In the genomic region with DNA sequence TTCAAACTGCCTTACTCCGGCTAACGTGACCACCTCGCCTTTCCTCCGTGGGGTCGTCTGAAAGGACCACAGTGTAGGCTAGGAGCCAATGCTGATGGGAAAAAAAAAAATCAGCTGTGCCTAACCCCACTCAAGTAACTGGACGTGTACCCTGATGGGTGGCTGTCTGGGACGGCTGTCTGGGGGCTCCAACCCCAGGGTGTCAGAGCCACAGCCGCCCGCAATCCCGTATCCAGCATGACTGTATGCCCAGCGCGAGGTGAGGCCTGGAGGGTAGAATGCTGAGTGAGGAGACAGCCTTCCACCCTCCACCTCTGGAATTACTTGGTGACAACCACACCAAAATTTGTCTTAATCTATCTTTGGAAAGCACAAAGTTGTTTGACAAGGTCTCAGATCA, we compare ENCODE assay signal across 15 cellular contexts. TPM values are rescaled to one million over a fixed set of nuclear protein-coding genes. Genes with fewer than 3 reads are reported as not detected.
A peak's percentile ranks its signal among the peaks of the same experiment; 100 is the strongest.
DNase-seq lines count a peak whose midpoint lies in the region; ATAC-seq and TF ChIP-seq lines count a peak whose summit lies in the region.
"Had no signal": no experiment of that assay in that cellular context is flagged by ENCODE, and none has a peak within 500 bp of the region (broad histone marks: within the 10 kb centered on the region; RNA-seq: fewer than 3 reads in every experiment).

No MANE protein-coding gene starts in this region.

- H3K9me3 Mint-ChIP-seq in activated CD4-positive, alpha-beta T cell treated with anti-CD3 and anti-CD28 coated beads, Interleukin-2, amount 10 ng/mL, durations not matched to agents 24 days and 14 days = no peaks in the 10 kb centered on the region

- peak overlapping the region; percentile 18 for H3K27ac Mint-ChIP-seq in activated CD4-positive, alpha-beta T cell treated with anti-CD3 and anti-CD28 coated beads, Interleukin-2, amount 10 ng/mL, durations not matched to agents 24 days and 14 days
- peak overlapping the region; percentile 93 for H3K27ac Mint-ChIP-seq in T-helper 17 cell

- DNase-seq in activated CD4-positive, alpha-beta T cell treated with anti-CD3 and anti-CD28 coated beads, Interleukin-2, amount 10 ng/mL, durations not matched to agents 24 days and 14 days = no peak
- DNase-seq in activated CD4-positive, alpha-beta T cell treated with anti-CD3 and anti-CD28 coated beads, Interleukin-2, amount 50 U/mL, for 48 hours = no peak
- DNase-seq in T-helper 17 cell (no peak), esophagus squamous epithelium (lab: John Stamatoyannopoulos, UW) (no peak), H7 (no peak), GM20000 (ENCODE audit: low spot score) (no peak)
- DNase-seq in stimulated activated CD4-positive, alpha-beta T cell treated with anti-CD3 and anti-CD28 coated beads, Interleukin-4, amount 100 ng/mL, for 1 hour = no peak
- DNase-seq: left ventricle myocardium superior, SJCRH30, uterus had no signal

- H3K27me3 Mint-ChIP-seq in activated CD4-positive, alpha-beta T cell treated with anti-CD3 and anti-CD28 coated beads, Interleukin-2, amount 10 ng/mL, durations not matched to agents 24 days and 14 days = no peaks in the 10 kb centered on the region
- H3K27me3 Mint-ChIP-seq in T-helper 17 cell = no peaks in the 10 kb centered on the region

- TF ChIP-seq CTCF in esophagus squamous epithelium (IDR thresholded peaks at IDR 0.05) (no peak), GM20000 (IDR thresholded peaks at IDR 0.05; ENCODE audit: extremely low read depth, missing control alignments) (no peak)

- peaks cover 57% of the 10 kb centered on the region for H3K4me1 Mint-ChIP-seq in activated CD4-positive, alpha-beta T cell treated with anti-CD3 and anti-CD28 coated beads, Interleukin-2, amount 10 ng/mL, durations not matched to agents 24 days and 14 days
- peaks cover 52% of the 10 kb centered on the region for H3K4me1 Mint-ChIP-seq in T-helper 17 cell

- H3K36me3 ChIP-seq in esophagus squamous epithelium (peaks cover 0 to 51% (median 6%) of the 10 kb centered on the region in 3 donors), skeletal muscle tissue (ENCODE audit: control insufficient read depth in 3 of 3, insufficient read depth in 3 of 3, low read length in 3 of 3) (peaks cover 5 to 19% (median 10%) of the 10 kb centered on the region in 3 donors), H7 (replicated peaks; ENCODE audit: control insufficient read depth, insufficient read depth, low read length) (peaks cover 22% of the 10 kb centered on the region)
- H3K36me3 ChIP-seq: uterus had no signal

- H3K4me1 ChIP-seq in esophagus squamous epithelium (peaks cover 44 to 89% (median 65%) of the 10 kb centered on the region in 3 donors), skeletal muscle tissue (ENCODE audit: control insufficient read depth in 3 of 3, insufficient read depth in 3 of 3, low read length in 3 of 3) (peaks cover 66 to 78% (median 70%) of the 10 kb centered on the region in 3 donors)

- peaks cover 60% of the 10 kb centered on the region for H3K36me3 Mint-ChIP-seq in activated CD4-positive, alpha-beta T cell treated with anti-CD3 and anti-CD28 coated beads, Interleukin-2, amount 10 ng/mL, durations not matched to agents 24 days and 14 days (ENCODE audit: low read depth)
- peaks cover 5% of the 10 kb centered on the region for H3K36me3 Mint-ChIP-seq in T-helper 17 cell (ENCODE audit: low read depth)

- H3K9me3 ChIP-seq in T-helper 17 cell (ENCODE audit: control insufficient read depth, low read length, poor library complexity, severe bottlenecking) = no peaks in the 10 kb centered on the region
- H3K9me3 ChIP-seq in esophagus squamous epithelium = no peaks in the 10 kb centered on the region
- H3K9me3 ChIP-seq in skeletal muscle tissue (ENCODE audit: control insufficient read depth in 3 of 3, low read length in 3 of 3) = no peaks in the 10 kb centered on the region
- H3K9me3 ChIP-seq: SJCRH30, uterus had no signal

- no peak for TF ChIP-seq POLR2A in esophagus squamous epithelium (IDR thresholded peaks at IDR 0.05)

- H3K27ac ChIP-seq in esophagus squamous epithelium (peak overlapping the region in 3 of 4 donors; percentile 41 to 100 (median 100)), skeletal muscle tissue (ENCODE audit: low read depth, low read length) (peak overlapping the region; percentile 34)
- H3K27ac ChIP-seq: SJCRH30 had no signal

- 85 to 91% methylated on average over 9 to 12 of the region's 12 CpGs for WGBS in esophagus squamous epithelium, 2 donors

- H3K27me3 ChIP-seq in esophagus squamous epithelium (no peaks in the 10 kb centered on the region), skeletal muscle tissue (ENCODE audit: control insufficient read depth in 3 of 3, insufficient read depth in 3 of 3, low read length in 3 of 3) (no peaks in the 10 kb centered on the region), H7 (ENCODE audit: control insufficient read depth, insufficient read depth, low read length) (no peaks in the 10 kb centered on the region)
- H3K27me3 ChIP-seq: SJCRH30, uterus had no signal

- H3K4me3 ChIP-seq in esophagus squamous epithelium = no peak overlapping the region
- no peak overlapping the region for H3K4me3 ChIP-seq in skeletal muscle tissue (ENCODE audit: low read length in 3 of 3)
- no peak overlapping the region for H3K4me3 ChIP-seq in H7 (ENCODE audit: insufficient read depth, low read depth, low read length)
- H3K4me3 ChIP-seq: HAP-1, SJCRH30, uterus had no signal

- intact Hi-C loops in activated CD4-positive, alpha-beta T cell treated with anti-CD3 and anti-CD28 coated beads, Interleukin-2, amount 10 ng/mL, durations not matched to agents 24 days and 14 days (cut with micrococcal nuclease) = loop anchor here (5.0 kb wide), 1 partner anchor 33 kb away; no protein-coding TSS in a partner anchor
- intact Hi-C loops in esophagus squamous epithelium (cut with DNase I) = no loop called here

- peak overlapping the region; percentile 49 for H3K4me3 Mint-ChIP-seq in activated CD4-positive, alpha-beta T cell treated with anti-CD3 and anti-CD28 coated beads, Interleukin-2, amount 10 ng/mL, durations not matched to agents 24 days and 14 days
- H3K4me3 Mint-ChIP-seq in T-helper 17 cell = peak overlapping the region; percentile 41

- H3K9ac ChIP-seq in skeletal muscle tissue (ENCODE audit: low read depth in 1 of 3, low read length in 3 of 3) = no peak overlapping the region

- ATAC-seq in T-helper 17 cell = no peak
- ATAC-seq: left ventricle myocardium superior had no signal

RNA-seq across cellular contexts. Expression of a gene that starts 2.8 kb away (rescaled TPM):
- total RNA-seq in activated CD4-positive, alpha-beta T cell treated with anti-CD3 and anti-CD28 coated beads, Interleukin-2, amount 10 ng/mL, durations not matched to agents 24 days and 14 days = 137 and 146 TPM in 2 replicates
- total RNA-seq in T-helper 17 cell = 100 to 1,000 TPM; 218 to 273 TPM
- total RNA-seq in esophagus squamous epithelium = 100 to 1,000 TPM in 1 of 4 donors, 10 to 100 TPM in 3; 24.6 to 102 (median 57.1) TPM
- total RNA-seq in skeletal muscle tissue = 21.4 TPM
- total RNA-seq in H7 (2014; rRNA removed; shearing (Covaris generic)) = 31.7 and 37.3 TPM in 2 replicates

RNA-seq across cellular contexts. Expression of a gene that starts 41.8 kb away (rescaled TPM):
- 162 and 171 TPM in 2 replicates for total RNA-seq in activated CD4-positive, alpha-beta T cell treated with anti-CD3 and anti-CD28 coated beads, Interleukin-2, amount 10 ng/mL, durations not matched to agents 24 days and 14 days
- total RNA-seq in T-helper 17 cell (10 to 100 TPM; 47.2 to 56.2 TPM), esophagus squamous epithelium (10 to 100 TPM; 18.8 to 32.9 (median 21.7) TPM), skeletal muscle tissue (13.0 TPM)
- total RNA-seq in H7 (2014; rRNA removed; shearing (Covaris generic)) = 31.2 and 52.0 TPM in 2 replicates

RNA-seq across cellular contexts. Expression of a gene that starts 46.8 kb away (rescaled TPM):
- 413 and 415 TPM in 2 replicates for total RNA-seq in activated CD4-positive, alpha-beta T cell treated with anti-CD3 and anti-CD28 coated beads, Interleukin-2, amount 10 ng/mL, durations not matched to agents 24 days and 14 days
- total RNA-seq in T-helper 17 cell = 100 to 1,000 TPM; 119 to 122 TPM
- total RNA-seq in esophagus squamous epithelium = 1 to 10 TPM; 3.0 to 4.4 (median 4.1) TPM
- 0.52 TPM for total RNA-seq in skeletal muscle tissue
- total RNA-seq in H7 (2014; rRNA removed; shearing (Covaris generic)) = 0.38 and 1.7 TPM in 2 replicates
- total RNA-seq: glomerular endothelial cell, NCI-H460, pulmonary artery endothelial cell had no signal

RNA-seq across cellular contexts. Expression of a gene that starts 58.0 kb away (rescaled TPM):
- total RNA-seq in activated CD4-positive, alpha-beta T cell treated with anti-CD3 and anti-CD28 coated beads, Interleukin-2, amount 10 ng/mL, durations not matched to agents 24 days and 14 days = 56.0 and 58.4 TPM in 2 replicates
- total RNA-seq in T-helper 17 cell (10 to 100 TPM; 79.1 to 89.0 TPM), esophagus squamous epithelium (10 to 100 TPM in 2 of 4 donors, 1 to 10 TPM in 2; 7.9 to 22.1 (median 9.8) TPM), skeletal muscle tissue (11.5 TPM)
- total RNA-seq in H7 (2014; rRNA removed; shearing (Covaris generic)) = 3.7 and 6.0 TPM in 2 replicates

Comparison
In these comparisons a context has a peak if more than half of its experiments do, and no peak if none do; other contexts are left out.
1. RNA of a gene that starts 46.8 kb away (total RNA-seq): 413 to 415 TPM in activated CD4-positive, alpha-beta T cell treated with anti-CD3 and anti-CD28 coated beads, Interleukin-2, amount 10 ng/mL, durations not matched to agents 24 days and 14 days and 119 to 122 TPM in T-helper 17 cell; 3.0 to 4.4 TPM in esophagus squamous epithelium, 0.52 TPM in skeletal muscle tissue (single experiment) and 0.38 to 1.7 TPM in H7; every median in the first group is over 10 times any median in the second.